In genomic region chr10:54131833-54132232, GRCh38 we compare ENCODE assay signal across 30 cellular contexts.
"Had no signal": no experiment of that assay in that cellular context is flagged by ENCODE, and none has a peak within 500 bp of the region (broad histone marks: within the 10 kb centered on the region; RNA-seq: fewer than 3 reads in every experiment).

No MANE protein-coding gene starts in this region.

- H3K4me3 Mint-ChIP-seq: activated B cell treated with CpG ODN at 0.5 μM for 24 hours; activated CD4-positive, alpha-beta T cell treated with anti-CD3 and anti-CD28 coated beads, Interleukin-2, amount 10 ng/mL, durations not matched to agents 24 days and 14 days; activated CD8-positive, alpha-beta memory T cell treated with anti-CD3 and anti-CD28 coated beads, Interleukin-2, amount 10 ng/mL, durations not matched to agents 7 days and 5 days; activated naive CD8-positive, alpha-beta T cell treated with anti-CD3 and anti-CD28 coated beads, Interleukin-2, amount 50 U/mL, for 24 hours; activated T-cell treated with anti-CD3 and anti-CD28 coated beads, Interleukin-2, amount 50 U/mL, for 24 hours; activated T-helper 1 cell treated with anti-CD3 and anti-CD28 coated beads, Interleukin-12 subunit alpha, Interleukin-12 subunit beta, Interleukin-2, Interleukin-4 antibody, amounts not matched to agents 30 ng/mL and 10 ng/mL and 1 ng/mL, durations not matched to agents 14 hours and 24 hours and 36 hours had no signal

- H3K9me3 ChIP-seq: ascending aorta, body of pancreas, MG63 had no signal

- H3K27ac Mint-ChIP-seq: activated B cell treated with CpG ODN at 0.5 μM for 24 hours; activated CD4-positive, alpha-beta T cell treated with anti-CD3 and anti-CD28 coated beads, Interleukin-2, amount 10 ng/mL, durations not matched to agents 24 days and 14 days; activated CD8-positive, alpha-beta memory T cell treated with anti-CD3 and anti-CD28 coated beads, Interleukin-2, amount 10 ng/mL, durations not matched to agents 7 days and 5 days; activated naive CD4-positive, alpha-beta T cell treated with anti-CD3 and anti-CD28 coated beads, Interleukin-2, amount 50 U/mL, for 72 hours; activated naive CD8-positive, alpha-beta T cell treated with anti-CD3 and anti-CD28 coated beads, Interleukin-2, amount 50 U/mL, for 24 hours; activated T-cell treated with anti-CD3 and anti-CD28 coated beads, Interleukin-2, amount 50 U/mL, for 24 hours; activated T-helper 1 cell treated with anti-CD3 and anti-CD28 coated beads, Interleukin-12 subunit alpha, Interleukin-12 subunit beta, Interleukin-2, Interleukin-4 antibody, amounts not matched to agents 30 ng/mL and 10 ng/mL and 1 ng/mL, durations not matched to agents 14 hours and 24 hours and 36 hours had no signal

- H3K4me1 ChIP-seq: ascending aorta, body of pancreas, SJSA1 had no signal

- DNase-seq: activated B cell treated with CpG ODN at 0.5 μM for 24 hours; activated CD4-positive, alpha-beta T cell treated with anti-CD3 and anti-CD28 coated beads for 1 hour; activated CD4-positive, alpha-beta T cell treated with anti-CD3 and anti-CD28 coated beads, Interleukin-2, amount 10 ng/mL, durations not matched to agents 24 days and 14 days; activated CD4-positive, alpha-beta T cell treated with anti-CD3 and anti-CD28 coated beads, Interleukin-2, amount 50 U/mL, for 48 hours; activated CD8-positive, alpha-beta memory T cell treated with anti-CD3 and anti-CD28 coated beads, Interleukin-2, amount 10 ng/mL, durations not matched to agents 7 days and 5 days; activated effector memory CD4-positive, alpha-beta T cell treated with anti-CD3 and anti-CD28 coated beads, Interleukin-2, amount 50 U/mL, for 16 hours; activated naive CD4-positive, alpha-beta T cell treated with Interleukin-2 at 50 U/mL for 16 hours; activated naive CD8-positive, alpha-beta T cell treated with anti-CD3 and anti-CD28 coated beads, Interleukin-2, amount 50 U/mL, for 24 hours; activated T-cell treated with anti-CD3 and anti-CD28 coated beads, Interleukin-2, amount 50 U/mL, for 24 hours; amniotic stem cell; body of pancreas; central memory CD4-positive, alpha-beta T cell; MG63; MV-4-11; NCI-H1092 treated with DMSO at 0.1 percent for 48 hours; NCI-H1417 treated with DMSO at 0.1 percent for 48 hours; NCI-H1694; NCI-H2029 treated with DMSO at 0.1 percent for 48 hours; NCI-H345; NCI-H510A; NCI-H526 treated with DMSO at 0.1 percent for 48 hours; NCI-H82; NK-92 treated with Interleukin-12 subunit alpha and Interleukin-12 subunit beta, amount 100 ng/mL, for 24 hours; SHP77; SW 1271 had no signal

- H3K4me3 ChIP-seq: ascending aorta, body of pancreas, MG63, SJSA1 had no signal

- H3K27me3 ChIP-seq: ascending aorta, body of pancreas, MG63, SJSA1 had no signal

- H3K36me3 ChIP-seq: ascending aorta, MG63, SJSA1 had no signal

- ATAC-seq: activated CD8-positive, alpha-beta memory T cell treated with anti-CD3 and anti-CD28 coated beads, Interleukin-2, amount 10 ng/mL, durations not matched to agents 7 days and 5 days; activated naive CD4-positive, alpha-beta T cell treated with anti-CD3 and anti-CD28 coated beads, Interleukin-2, amount 50 U/mL, for 72 hours; activated naive CD8-positive, alpha-beta T cell treated with anti-CD3 and anti-CD28 coated beads, Interleukin-2, amount 50 U/mL, for 24 hours; body of pancreas; SK-N-SH treated with all-trans-retinoic acid at 6 μM for 48 hours had no signal

- H3K9me3 Mint-ChIP-seq: activated CD4-positive, alpha-beta T cell treated with anti-CD3 and anti-CD28 coated beads, Interleukin-2, amount 10 ng/mL, durations not matched to agents 24 days and 14 days had no signal

- H3K36me3 Mint-ChIP-seq: activated CD8-positive, alpha-beta memory T cell treated with anti-CD3 and anti-CD28 coated beads, Interleukin-2, amount 10 ng/mL, durations not matched to agents 7 days and 5 days; activated naive CD4-positive, alpha-beta T cell treated with anti-CD3 and anti-CD28 coated beads, Interleukin-2, amount 50 U/mL, for 72 hours had no signal

- H3K27me3 Mint-ChIP-seq: activated B cell treated with CpG ODN at 0.5 μM for 24 hours; activated CD4-positive, alpha-beta T cell treated with anti-CD3 and anti-CD28 coated beads, Interleukin-2, amount 10 ng/mL, durations not matched to agents 24 days and 14 days; activated CD8-positive, alpha-beta memory T cell treated with anti-CD3 and anti-CD28 coated beads, Interleukin-2, amount 10 ng/mL, durations not matched to agents 7 days and 5 days; activated naive CD8-positive, alpha-beta T cell treated with anti-CD3 and anti-CD28 coated beads, Interleukin-2, amount 50 U/mL, for 24 hours; activated T-cell treated with anti-CD3 and anti-CD28 coated beads, Interleukin-2, amount 50 U/mL, for 24 hours had no signal

- H3K4me1 Mint-ChIP-seq: activated B cell treated with CpG ODN at 0.5 μM for 24 hours; activated CD4-positive, alpha-beta T cell treated with anti-CD3 and anti-CD28 coated beads, Interleukin-2, amount 10 ng/mL, durations not matched to agents 24 days and 14 days; activated CD8-positive, alpha-beta memory T cell treated with anti-CD3 and anti-CD28 coated beads, Interleukin-2, amount 10 ng/mL, durations not matched to agents 7 days and 5 days; activated naive CD8-positive, alpha-beta T cell treated with anti-CD3 and anti-CD28 coated beads, Interleukin-2, amount 50 U/mL, for 24 hours had no signal

- H3K27ac ChIP-seq: ascending aorta, body of pancreas, SJSA1 had no signal
